In the genomic region with DNA sequence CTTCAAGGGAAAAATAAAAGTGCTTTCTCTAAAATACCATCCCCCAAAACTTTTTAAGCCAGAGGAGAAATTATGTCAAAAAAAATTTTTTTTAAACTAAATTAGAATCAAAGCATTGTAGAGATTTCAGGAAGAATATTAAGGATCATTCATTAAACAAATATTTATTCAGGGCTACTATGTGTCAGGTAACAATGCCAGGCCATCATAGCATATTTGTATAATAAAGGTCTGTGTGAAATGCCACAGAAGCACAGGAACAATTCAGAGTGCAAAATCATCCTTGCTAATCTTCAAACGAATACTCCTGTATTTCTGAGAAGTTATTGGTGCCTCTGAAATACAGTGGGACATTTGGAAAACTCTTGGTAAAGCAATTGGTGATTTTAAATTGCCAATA, we compare ENCODE assay signal across 25 cellular contexts. TPM values are rescaled to one million over a fixed set of nuclear protein-coding genes. Genes with fewer than 3 reads are reported as not detected.
"Had no signal": no experiment of that assay in that cellular context is flagged by ENCODE, and none has a peak within 500 bp of the region (broad histone marks: within the 10 kb centered on the region; RNA-seq: fewer than 3 reads in every experiment).

No MANE protein-coding gene starts in this region.

- H3K4me3 ChIP-seq: heart left ventricle, sigmoid colon, smooth muscle cell, transverse colon, vagina had no signal

- H3K27ac Mint-ChIP-seq: activated naive CD4-positive, alpha-beta T cell treated with anti-CD3 and anti-CD28 coated beads, Interleukin-2, amount 50 U/mL, for 24 hours; memory B cell; natural killer cell treated with Interleukin-12 subunit alpha and Interleukin-12 subunit beta and Interleukin-15 and Interleukin-18, amount 100 ng/mL, for 72 hours; stimulated activated naive B cell treated with anti-CD40 and anti-IgM and Interleukin-4, amounts not matched to agents 10 μg/mL and 1 μg/mL and 100 μg/mL, for 72 hours; T-helper 2 cell treated with Interferon-gamma antibody and Interleukin-4, amounts not matched to agents 5 μg/mL and 100 μg/mL, for 36 hours had no signal

- H3K4me1 ChIP-seq: heart left ventricle, sigmoid colon had no signal

- H3K9me3 ChIP-seq: heart left ventricle, sigmoid colon, transverse colon, vagina had no signal

- H3K36me3 Mint-ChIP-seq: activated naive CD4-positive, alpha-beta T cell treated with anti-CD3 and anti-CD28 coated beads, Interleukin-2, amount 50 U/mL, for 24 hours; memory B cell; natural killer cell treated with Interleukin-12 subunit alpha and Interleukin-12 subunit beta and Interleukin-15 and Interleukin-18, amount 100 ng/mL, for 72 hours; stimulated activated naive B cell treated with anti-CD40 and anti-IgM and Interleukin-4, amounts not matched to agents 10 μg/mL and 1 μg/mL and 100 μg/mL, for 72 hours had no signal

- H3K4me2 ChIP-seq: smooth muscle cell had no signal

- FAIRE-seq: colon, keratinocyte, TTC549 had no signal

- H3K4me3 Mint-ChIP-seq: activated naive CD4-positive, alpha-beta T cell treated with anti-CD3 and anti-CD28 coated beads, Interleukin-2, amount 50 U/mL, for 24 hours; central memory CD8-positive, alpha-beta T cell; memory B cell; natural killer cell treated with Interleukin-12 subunit alpha and Interleukin-12 subunit beta and Interleukin-15 and Interleukin-18, amount 100 ng/mL, for 72 hours; stimulated activated naive B cell treated with anti-CD40 and anti-IgM and Interleukin-4, amounts not matched to agents 10 μg/mL and 1 μg/mL and 100 μg/mL, for 72 hours; T-helper 2 cell treated with Interferon-gamma antibody and Interleukin-4, amounts not matched to agents 5 μg/mL and 100 μg/mL, for 36 hours had no signal

- DNase-seq: activated gamma-delta T cell treated with Interleukin-2 at 50 U/mL for 16 hours; activated T-cell treated with anti-CD3 and anti-CD28 coated beads, Interleukin-2, amount 50 U/mL, for 1 hour; anterior cingulate cortex; brain microvascular endothelial cell; heart left ventricle; left colon; retina; sigmoid colon; stimulated activated CD4-positive, alpha-beta T cell treated with anti-CD3 and anti-CD28 coated beads, Interleukin-15, amount 100 ng/mL, for 24 hours; stimulated activated CD4-positive, alpha-beta T cell treated with anti-CD3 and anti-CD28 coated beads, Interleukin-2, amount 100 ng/mL, for 48 hours; stimulated activated CD8-positive, alpha-beta memory T cell treated with anti-CD3 and anti-CD28 coated beads, Interleukin-4, amount 100 ng/mL, for 48 hours; stimulated activated naive B cell treated with anti-CD40 and anti-IgM and Interleukin-4, amounts not matched to agents 10 μg/mL and 1 μg/mL and 100 μg/mL, for 72 hours; transverse colon had no signal

- H3K27ac ChIP-seq: brain microvascular endothelial cell, epithelial cell of prostate, heart left ventricle, sigmoid colon, transverse colon, vagina had no signal

- H3K9me3 Mint-ChIP-seq: activated naive CD4-positive, alpha-beta T cell treated with anti-CD3 and anti-CD28 coated beads, Interleukin-2, amount 50 U/mL, for 24 hours; central memory CD8-positive, alpha-beta T cell; memory B cell; natural killer cell treated with Interleukin-12 subunit alpha and Interleukin-12 subunit beta and Interleukin-15 and Interleukin-18, amount 100 ng/mL, for 72 hours; stimulated activated naive B cell treated with anti-CD40 and anti-IgM and Interleukin-4, amounts not matched to agents 10 μg/mL and 1 μg/mL and 100 μg/mL, for 72 hours; T-helper 2 cell treated with Interferon-gamma antibody and Interleukin-4, amounts not matched to agents 5 μg/mL and 100 μg/mL, for 36 hours had no signal

- H3K4me1 Mint-ChIP-seq: activated naive CD4-positive, alpha-beta T cell treated with anti-CD3 and anti-CD28 coated beads, Interleukin-2, amount 50 U/mL, for 24 hours; central memory CD8-positive, alpha-beta T cell; memory B cell; stimulated activated naive B cell treated with anti-CD40 and anti-IgM and Interleukin-4, amounts not matched to agents 10 μg/mL and 1 μg/mL and 100 μg/mL, for 72 hours had no signal

- H3K27me3 ChIP-seq: brain microvascular endothelial cell, sigmoid colon, vagina had no signal

- H3K36me3 ChIP-seq: brain microvascular endothelial cell, heart left ventricle, sigmoid colon, transverse colon, vagina had no signal

RNA-seq across cellular contexts. Expression of a gene that starts 2.0 kb away (rescaled TPM):
- total RNA-seq: dermis microvascular lymphatic vessel endothelial cell, heart left ventricle, left colon, vagina had no signal
